ENCODE assay signal across 10 cellular contexts in genomic region chr4:81469774-81470455, GRCh38. TPM values are rescaled to one million over a fixed set of nuclear protein-coding genes. Genes with fewer than 3 reads are reported as not detected.
DNase-seq lines count a peak whose midpoint lies in the region; ATAC-seq, FAIRE-seq and TF ChIP-seq lines count a peak whose summit lies in the region.
"Had no signal": no experiment of that assay in that cellular context is flagged by ENCODE, and none has a peak within 500 bp of the region (broad histone marks: within the 10 kb centered on the region; RNA-seq: fewer than 3 reads in every experiment).

No MANE protein-coding gene starts in this region.

- H3K36me3 ChIP-seq in K562 (ENCODE audit: control insufficient read depth, insufficient read depth, low read length) (no peaks in the 10 kb centered on the region), lung (ENCODE audit: control insufficient read depth in 2 of 2, insufficient read depth in 2 of 2, low read length in 2 of 2) (no peaks in the 10 kb centered on the region), thymus (ENCODE audit: control insufficient read depth, insufficient read depth) (no peaks in the 10 kb centered on the region), thyroid gland (no peaks in the 10 kb centered on the region)

- no peak for TF ChIP-seq RAD21 in K562 (CRISPR knock-in tag; conservative IDR thresholded peaks at IDR 0.05 in 1 of 2, IDR thresholded peaks at IDR 0.05 in 1 of 2)

- 7% methylated on average over 7 of the region's 7 CpGs for WGBS in K562 (ENCODE audit: insufficient coverage, low coverage, missing lambda C conversion rate)
- 23 to 24% methylated on average over 7 of the region's 7 CpGs for WGBS in lung, 2 donors
- WGBS in thymus: 24% methylated on average over 7 of the region's 7 CpGs
- 54 to 61% methylated on average over 7 of the region's 7 CpGs for WGBS in thyroid gland, 2 donors

- no peak for DNase-seq in activated T-cell treated with anti-CD3 and anti-CD28 coated beads, Interleukin-2, amount 50 U/mL, for 4 hours
- no peak for DNase-seq in activated T-cell treated with anti-CD3 and anti-CD28 coated beads, Interleukin-2, amount 50 U/mL, for 48 hours
- DNase-seq in K562 (ENCODE audit: extremely low read depth in 1 of 4, low spot score in 3 of 4): no peak
- no peak for DNase-seq in lung (ENCODE audit: low spot score)
- DNase-seq in COR-L47 (lab: John Stamatoyannopoulos, UW): no peak
- no peak for DNase-seq in thyroid gland
- DNase-seq in NCI-H526 treated with DMSO at 0.1 percent for 48 hours (lab: John Stamatoyannopoulos, UW): no peak
- DNase-seq: NCI-H226 had no signal

- no peaks in the 10 kb centered on the region for H3K9me1 ChIP-seq in K562 (ENCODE audit: control insufficient read depth, insufficient read depth, low read length)

- no peak for TF ChIP-seq EP300 in K562 (IDR thresholded peaks at IDR 0.05; ENCODE audit: low read length)

- H3K9ac ChIP-seq in K562 (ENCODE audit: insufficient read depth in 1 of 2, low read depth in 2 of 2, low read length in 2 of 2): no peak overlapping the region; a peak in 1 of 4 replicates

- peaks cover 43% of the 10 kb centered on the region for H3K4me1 Mint-ChIP-seq in activated T-cell treated with anti-CD3 and anti-CD28 coated beads, Interleukin-2, amount 50 U/mL, for 4 hours (ENCODE audit: low read depth)

- H3K9me3 ChIP-seq in K562 (replicated peaks; ENCODE audit: control insufficient read depth, insufficient read depth, low read depth, low read length) (no peaks in the 10 kb centered on the region), lung (ENCODE audit: control insufficient read depth in 2 of 2, insufficient read depth in 1 of 2, low read length in 1 of 2) (no peaks in the 10 kb centered on the region), thymus (ENCODE audit: control insufficient read depth) (no peaks in the 10 kb centered on the region), thyroid gland (no peaks in the 10 kb centered on the region)

- H3K79me2 ChIP-seq in K562 (ENCODE audit: control insufficient read depth, insufficient read depth, low read length): no peaks in the 10 kb centered on the region

- H3K27me3 ChIP-seq in K562 (ENCODE audit: control insufficient read depth in 2 of 2, insufficient read depth in 2 of 2, low read length in 2 of 2) (peaks cover 19 to 24% of the 10 kb centered on the region in 2 experiments), lung (ENCODE audit: control insufficient read depth, insufficient read depth) (no peaks in the 10 kb centered on the region), thymus (ENCODE audit: control insufficient read depth, insufficient read depth) (no peaks in the 10 kb centered on the region), thyroid gland (no peaks in the 10 kb centered on the region)

- in situ Hi-C loops in K562 (cut with MboI): loop anchor here (5.0 to 10.0 kb wide), 2 partner anchors 372 to 735 kb away; no protein-coding TSS in a partner anchor

- peaks cover 2% of the 10 kb centered on the region for H3K36me3 Mint-ChIP-seq in activated T-cell treated with anti-CD3 and anti-CD28 coated beads, Interleukin-2, amount 50 U/mL, for 4 hours (ENCODE audit: insufficient read depth)

- no peak for FAIRE-seq in K562 (lab: Jason Lieb, UNC)

- H3K4me1 ChIP-seq in K562 (replicated peaks in 1 of 2; ENCODE audit: control insufficient read depth in 2 of 2, insufficient read depth in 2 of 2, low read length in 2 of 2): peaks cover 19% of the 10 kb centered on the region in 2 experiments; a peak in 4 of 5 replicates
- peaks cover 0 to 6% of the 10 kb centered on the region in 2 donors for H3K4me1 ChIP-seq in lung (ENCODE audit: control insufficient read depth in 2 of 2, insufficient read depth in 2 of 2, low read length in 2 of 2)
- H3K4me1 ChIP-seq in thymus (ENCODE audit: control insufficient read depth, insufficient read depth, low read length): peaks cover 8% of the 10 kb centered on the region
- peaks cover 14 to 19% of the 10 kb centered on the region in 2 donors for H3K4me1 ChIP-seq in thyroid gland

- TF ChIP-seq POLR2A in K562 (conservative IDR thresholded peaks at IDR 0.05): no peak
- TF ChIP-seq POLR2A in thyroid gland (IDR thresholded peaks at IDR 0.05): no peak

- peak overlapping the region; percentile 93 for H3K4me3 Mint-ChIP-seq in activated T-cell treated with anti-CD3 and anti-CD28 coated beads, Interleukin-2, amount 50 U/mL, for 4 hours

- H4K20me1 ChIP-seq in K562 (replicated peaks; ENCODE audit: control insufficient read depth, insufficient read depth, low read length): no peaks in the 10 kb centered on the region

- peak overlapping the region; percentile 78 for H3K4me2 ChIP-seq in K562 (ENCODE audit: insufficient read depth, low read length)

- no peaks in the 10 kb centered on the region for H3K9me3 Mint-ChIP-seq in activated T-cell treated with anti-CD3 and anti-CD28 coated beads, Interleukin-2, amount 50 U/mL, for 4 hours

- H3K27me3 Mint-ChIP-seq in activated T-cell treated with anti-CD3 and anti-CD28 coated beads, Interleukin-2, amount 50 U/mL, for 4 hours (ENCODE audit: low read depth): no peaks in the 10 kb centered on the region

- CTCF ChIA-PET in K562 (lab: Yijun Ruan, JAX; ENCODE audit: low intra/inter-chr PET ratio): interaction anchor here (4.3 kb wide), 1 partner anchor 375 kb away, joined by 24 read pairs; no protein-coding TSS in a partner anchor

- H3K4me3 ChIP-seq in K562: peak overlapping the region; percentile 64; the same call in 1 of the 2 replicates
- H3K4me3 ChIP-seq in lung: peak overlapping the region; percentile 78
- H3K4me3 ChIP-seq in thymus (ENCODE audit: low read length): peak overlapping the region; percentile 75
- H3K4me3 ChIP-seq in thyroid gland (replicated peaks in 1 of 3): peak overlapping the region in 1 of 3 donors; percentile 71

- H2AFZ ChIP-seq in K562 (ENCODE audit: low read depth, low read length): peak overlapping the region; percentile 87; the same call in 1 of the 2 replicates

- ATAC-seq in activated T-cell treated with anti-CD3 and anti-CD28 coated beads, Interleukin-2, amount 50 U/mL, for 4 hours: no peak
- no peak for ATAC-seq in K562
- ATAC-seq in lung (ENCODE audit: insufficient read depth, low FRiP score): no peak

- TF ChIP-seq CTCF in K562 (IDR thresholded peaks at IDR 0.05 in 2 of 3, conservative IDR thresholded peaks at IDR 0.05 in 1 of 3; ENCODE audit: insufficient read depth in 2 of 3, low read depth in 1 of 3, low read length in 3 of 3) (no peak), lung (IDR thresholded peaks at IDR 0.05; ENCODE audit: control extremely low read depth, extremely low read depth) (no peak), thyroid gland (IDR thresholded peaks at IDR 0.05) (no peak)

- no TSS peak for BruUV-seq in K562 (replicated peaks; lab: Mats Ljungman, UMichigan)

- intact Hi-C loops in K562 (cut with micrococcal nuclease) (loop anchor here (5.0 kb wide), 2 partner anchors 447 to 797 kb away; no protein-coding TSS in a partner anchor), thyroid gland (cut with DNase I) (loop anchor here (2.0 kb wide), 1 partner anchor 373 kb away; no protein-coding TSS in a partner anchor)

- no peak overlapping the region for H3K27ac ChIP-seq in K562 (ENCODE audit: extremely low read depth, low read depth, low read length)
- H3K27ac ChIP-seq in lung (ENCODE audit: low read depth in 1 of 2, low read length in 1 of 2): peak overlapping the region; percentile 67 to 98
- H3K27ac ChIP-seq in thymus (ENCODE audit: low read depth): peak overlapping the region; percentile 85
- H3K27ac ChIP-seq in thyroid gland: peak overlapping the region in 1 of 3 donors; percentile 88

- POLR2A ChIA-PET in K562 (lab: Yijun Ruan, JAX): interaction anchor here (0.8 kb wide), 1 partner anchor 362 kb away, joined by 5 read pairs; no protein-coding TSS in a partner anchor

TF ChIP-seq in K562, 482 proteins besides CTCF, POLR2A, EP300 and RAD21:
- TF ChIP-seq RNF2 (IDR thresholded peaks at IDR 0.05): no peak
- TF ChIP-seq CBX8 (IDR thresholded peaks at IDR 0.05; ENCODE audit: borderline replicate concordance, extremely low read depth, low read depth, low read length, poor library complexity, severe bottlenecking): peak; percentile 17

RNA-seq across cellular contexts. Expression of gene RASGEF1B, which starts 1.8 kb away (rescaled TPM):
- 10 to 100 TPM; 15.1 to 27.7 (median 24.5) TPM for total RNA-seq in activated T-cell treated with anti-CD3 and anti-CD28 coated beads, Interleukin-2, amount 50 U/mL, for 4 hours
- 0.84 and 1.1 TPM in 2 replicates for total RNA-seq in K562 (2011; cell fraction: chromatin; rRNA removed; ENCODE audit: low replicate concordance)
- 0.50 and 1.1 TPM in 2 replicates for total RNA-seq in K562 (2011; cell fraction: nucleolus; rRNA removed)
- total RNA-seq in K562 (2011; cell fraction: nucleoplasm; rRNA removed): 1.0 and 1.6 TPM in 2 replicates
- total RNA-seq in K562 (2014; rRNA removed): 0.08 and 0.23 TPM in 2 replicates
- 0.15 and 0.38 TPM in 2 replicates for total RNA-seq in K562 (2014; rRNA removed; fragmentation: Illumina TruSeq; extraction: Trizol)
- 0.33 and 0.41 TPM in 2 replicates for total RNA-seq in K562 (2015; rRNA removed; fragmentation: Illumina TruSeq; extraction: Trizol)
- 0.35 and 0.42 TPM in 2 replicates for total RNA-seq in K562 (2021)
- 0.57 and 0.76 TPM in 2 replicates for polyA plus RNA-seq in K562 (2011; rRNA removed)
- 0.19 and 0.72 TPM in 2 replicates for polyA plus RNA-seq in K562 (2011; cell fraction: cytosol; rRNA removed)
- 1.2 and 1.7 TPM in 2 replicates for polyA plus RNA-seq in K562 (2011; cell fraction: nucleus; rRNA removed)
- 0.26 and 0.27 TPM in 2 replicates for polyA plus RNA-seq in K562 (2012)
- 0.10 and 0.22 TPM in 2 replicates for polyA plus RNA-seq in K562 (2014; fragmentation: Illumina TruSeq; extraction: Trizol)
- under 1 TPM; 0.04 to 0.20 TPM for polyA plus RNA-seq in K562 (2014; fragmentation: Nextera tagmentation; extraction: Ambion mirVana)
- polyA plus RNA-seq in K562 (2014; rRNA removed): 0.12 and 0.35 TPM in 2 replicates
- polyA minus RNA-seq in K562 (2011; rRNA and poly(A)+ RNA removed): 1.9 and 4.0 TPM in 2 replicates
- polyA minus RNA-seq in K562 (2011; cell fraction: cytosol; rRNA and poly(A)+ RNA removed): 1.3 and 1.7 TPM in 2 replicates
- 1.9 and 4.8 TPM in 2 replicates for polyA minus RNA-seq in K562 (2011; cell fraction: nucleus; rRNA and poly(A)+ RNA removed)
- total RNA-seq in lung: 10 to 100 TPM; 30.9 to 62.0 TPM
- polyA plus RNA-seq in lung: 10 to 100 TPM; 16.0 to 23.3 TPM
- polyA plus RNA-seq in thymus: 19.9 TPM
- 10 to 100 TPM in 2 of 4 donors, 1 to 10 TPM in 2; 4.3 to 15.5 (median 10.2) TPM for total RNA-seq in thyroid gland
- polyA plus RNA-seq: BJ had no signal
